ENCODE assay signal across 8 cellular contexts in genomic region chr16:67248401-67249177, GRCh38. TPM values are rescaled to one million over a fixed set of nuclear protein-coding genes. Genes with fewer than 3 reads are reported as not detected.
A peak's percentile ranks its signal among the peaks of the same experiment; 100 is the strongest.
DNase-seq lines count a peak whose midpoint lies in the region; ATAC-seq and FAIRE-seq lines count a peak whose summit lies in the region.

Gene SLC9A5, plus strand, starts transcription at chr16:67248979. Its CDS starts 36 bp downstream, at chr16:67249015.

- 1 to 2% (median 1%) methylated on average over 46 to 75 of the region's 75 CpGs for WGBS in small intestine, 3 donors

- DNase-seq in D341Med (ENCODE audit: low spot score) = peak; percentile 77
- DNase-seq in HTR-8/SVneo (ENCODE audit: insufficient read length, low spot score) = peak; percentile 47
- peak; percentile 50 for DNase-seq in hepatic stellate cell (ENCODE audit: low spot score)
- no peak for DNase-seq in small intestine
- no peak for DNase-seq in T1000 (lab: John Stamatoyannopoulos, UW)

- peaks cover 0 to 3% of the 10 kb centered on the region in 2 donors for H3K27me3 ChIP-seq in small intestine (ENCODE audit: control insufficient read depth in 2 of 2, insufficient read depth in 2 of 2, low read length in 2 of 2)

- ATAC-seq in GM19035 (IDR thresholded peaks at IDR 0.05; ENCODE audit: unreplicated experiment) (no peak), HG03097 (IDR thresholded peaks at IDR 0.05; ENCODE audit: low FRiP score, unreplicated experiment) (no peak)

- H3K4me3 ChIP-seq in small intestine (ENCODE audit: low read depth in 1 of 2, low read length in 2 of 2) = peak within 1 kb of the TSS; percentile 21 to 35

- no peaks in the 10 kb centered on the region for H3K36me3 Mint-ChIP-seq in activated naive CD4-positive, alpha-beta T cell treated with anti-CD3 and anti-CD28 coated beads, Interleukin-2, amount 50 U/mL, for 24 hours

- H3K9me3 ChIP-seq in small intestine (ENCODE audit: control insufficient read depth, low read depth) = no peaks in the 10 kb centered on the region

- H3K36me3 ChIP-seq in small intestine (ENCODE audit: control insufficient read depth in 2 of 2, insufficient read depth in 2 of 2, low read length in 2 of 2) = no peaks in the 10 kb centered on the region

- H3K27me3 Mint-ChIP-seq in activated naive CD4-positive, alpha-beta T cell treated with anti-CD3 and anti-CD28 coated beads, Interleukin-2, amount 50 U/mL, for 24 hours = no peaks in the 10 kb centered on the region

- no peak within 1 kb of the TSS for H3K27ac ChIP-seq in small intestine (ENCODE audit: low read depth in 1 of 2, low read length in 1 of 2)

- peak within 1 kb of the TSS; percentile 93 for H3K27ac Mint-ChIP-seq in activated naive CD4-positive, alpha-beta T cell treated with anti-CD3 and anti-CD28 coated beads, Interleukin-2, amount 50 U/mL, for 24 hours

- peaks cover 42% of the 10 kb centered on the region for H3K4me1 Mint-ChIP-seq in activated naive CD4-positive, alpha-beta T cell treated with anti-CD3 and anti-CD28 coated beads, Interleukin-2, amount 50 U/mL, for 24 hours

- FAIRE-seq in HTR-8/SVneo (lab: Jason Lieb, UNC) = no peak
- FAIRE-seq in small intestine (lab: Jason Lieb, UNC) = no peak

- no peaks in the 10 kb centered on the region for H3K9me3 Mint-ChIP-seq in activated naive CD4-positive, alpha-beta T cell treated with anti-CD3 and anti-CD28 coated beads, Interleukin-2, amount 50 U/mL, for 24 hours

- peak within 1 kb of the TSS; percentile 93 for H3K4me3 Mint-ChIP-seq in activated naive CD4-positive, alpha-beta T cell treated with anti-CD3 and anti-CD28 coated beads, Interleukin-2, amount 50 U/mL, for 24 hours

- H3K4me1 ChIP-seq in small intestine (ENCODE audit: control insufficient read depth in 2 of 2, insufficient read depth in 1 of 2, low read depth in 1 of 2, low read length in 1 of 2) = peaks cover 0 to 5% of the 10 kb centered on the region in 2 donors

RNA-seq across cellular contexts. Expression of gene SLC9A5, which starts in this region (rescaled TPM):
- polyA plus RNA-seq in small intestine = under 1 TPM in 2 of 3 donors, not detected in 1; 0.39 to 0.54 TPM

Comparison
In these comparisons a context has a peak if more than half of its experiments do, and no peak if none do; other contexts are left out.
1. DNase-seq: peak in D341Med (single experiment), HTR-8/SVneo (single experiment) and hepatic stellate cell (single experiment); none in small intestine (single experiment) and T1000 (single experiment).